10 cellular contexts compared by ENCODE assay signal in genomic region chr1:222582099-222582774, GRCh38. TPM values are rescaled to one million over a fixed set of nuclear protein-coding genes. Genes with fewer than 3 reads are reported as not detected.
DNase-seq lines count a peak whose midpoint lies in the region; ATAC-seq and TF ChIP-seq lines count a peak whose summit lies in the region.
"Had no signal": no experiment of that assay in that cellular context is flagged by ENCODE, and none has a peak within 500 bp of the region (broad histone marks: within the 10 kb centered on the region; RNA-seq: fewer than 3 reads in every experiment).

No MANE protein-coding gene starts in this region.

- H3K27me3 Mint-ChIP-seq in MCF 10A (ENCODE audit: insufficient read depth, unreplicated experiment): no peaks in the 10 kb centered on the region
- no peaks in the 10 kb centered on the region for H3K27me3 Mint-ChIP-seq in type B pancreatic cell

- intact Hi-C loops in MCF 10A (cut with micrococcal nuclease): no loop called here
- intact Hi-C loops in breast epithelium (cut with DNase I; ENCODE audit: low total_unique reads): no loop called here
- intact Hi-C loops in ascending aorta (cut with DNase I): no loop called here

- no peaks in the 10 kb centered on the region for H3K4me1 ChIP-seq in breast epithelium
- peaks cover 0 to 7% of the 10 kb centered on the region in 2 donors for H3K4me1 ChIP-seq in ascending aorta

- no peaks in the 10 kb centered on the region for H3K9me3 ChIP-seq in breast epithelium
- no peaks in the 10 kb centered on the region for H3K9me3 ChIP-seq in ascending aorta

- H3K36me3 ChIP-seq in breast epithelium (no peaks in the 10 kb centered on the region), ascending aorta (peaks cover 0 to 32% of the 10 kb centered on the region in 2 donors)

- H3K4me3 Mint-ChIP-seq in MCF 10A (ENCODE audit: unreplicated experiment) (no peak overlapping the region), type B pancreatic cell (peak overlapping the region; percentile 68)
- H3K4me3 Mint-ChIP-seq: activated T-cell treated with anti-CD3 and anti-CD28 coated beads, Interleukin-2, amount 50 U/mL, for 72 hours had no signal

- ATAC-seq in HG02981 (IDR thresholded peaks at IDR 0.05; ENCODE audit: unreplicated experiment): peak; percentile 73
- ATAC-seq: activated T-cell treated with anti-CD3 and anti-CD28 coated beads, Interleukin-2, amount 50 U/mL, for 72 hours had no signal

- DNase-seq in MCF 10A (ENCODE audit: unreplicated experiment): peak; percentile 47
- no peak for DNase-seq in breast epithelium (ENCODE audit: low spot score in 2 of 2)
- no peak for DNase-seq in type B pancreatic cell (ENCODE audit: extremely low spot score, unreplicated experiment)
- no peak for DNase-seq in iPS-NIHi11 (ENCODE audit: low spot score)
- DNase-seq in HK-2 (ENCODE audit: unreplicated experiment): no peak
- no peak for DNase-seq in ascending aorta (ENCODE audit: low spot score in 2 of 2)
- DNase-seq: activated T-cell treated with anti-CD3 and anti-CD28 coated beads, Interleukin-2, amount 50 U/mL, for 72 hours; DND-41 had no signal

- POLR2A ChIA-PET in MCF 10A (lab: Yijun Ruan, JAX): interaction anchor here (1.0 to 3.6 kb wide), 6 partner anchors 7 to 62 kb away, joined by 3 to 30 read pairs (median 6); partner anchors contain the start of gene TAF1A

- H3K27me3 ChIP-seq in breast epithelium (no peaks in the 10 kb centered on the region), ascending aorta (no peaks in the 10 kb centered on the region)

- peaks cover 41% of the 10 kb centered on the region for H3K4me1 Mint-ChIP-seq in MCF 10A (ENCODE audit: insufficient read depth, unreplicated experiment)
- H3K4me1 Mint-ChIP-seq in type B pancreatic cell (ENCODE audit: unreplicated experiment): peaks cover 9% of the 10 kb centered on the region

- peaks cover 84% of the 10 kb centered on the region for H3K36me3 Mint-ChIP-seq in MCF 10A (ENCODE audit: insufficient read depth, unreplicated experiment)
- H3K36me3 Mint-ChIP-seq in type B pancreatic cell: peaks cover 40% of the 10 kb centered on the region

- H3K4me3 ChIP-seq in breast epithelium (no peak overlapping the region), ascending aorta (no peak overlapping the region)

- TSS peak; percentile 57 for BruUV-seq in MCF 10A (replicated peaks; lab: Mats Ljungman, UMichigan)

- no peak for TF ChIP-seq POLR2A in breast epithelium (IDR thresholded peaks at IDR 0.05)

- CTCF ChIA-PET in MCF 10A (lab: Yijun Ruan, JAX): interaction anchor here (0.7 to 2.4 kb wide), 3 partner anchors 24 to 530 kb away, joined by 3 to 12 read pairs (median 4); no protein-coding TSS in a partner anchor

- H3K27ac Mint-ChIP-seq in MCF 10A (ENCODE audit: low read depth, unreplicated experiment) (peak overlapping the region; percentile 82), type B pancreatic cell (peak overlapping the region; percentile 97)

- H3K9me3 Mint-ChIP-seq in MCF 10A (ENCODE audit: unreplicated experiment): peaks cover 8% of the 10 kb centered on the region
- H3K9me3 Mint-ChIP-seq in type B pancreatic cell: no peaks in the 10 kb centered on the region
- H3K9me3 Mint-ChIP-seq: activated T-cell treated with anti-CD3 and anti-CD28 coated beads, Interleukin-2, amount 50 U/mL, for 72 hours had no signal

- H3K27ac ChIP-seq in breast epithelium: no peak overlapping the region
- H3K27ac ChIP-seq in VCaP: 0 out of 2 replicates have a peak overlapping the region, but pooled peaks have one; percentile 13
- H3K27ac ChIP-seq in ascending aorta: no peak overlapping the region

- no peak for TF ChIP-seq CTCF in MCF 10A (IDR thresholded peaks at IDR 0.05; ENCODE audit: unreplicated experiment)
- no peak for TF ChIP-seq CTCF in breast epithelium (IDR thresholded peaks at IDR 0.05)
- TF ChIP-seq CTCF in VCaP (conservative IDR thresholded peaks at IDR 0.05): no peak
- TF ChIP-seq CTCF in type B pancreatic cell (conservative IDR thresholded peaks at IDR 0.05): no peak
- no peak for TF ChIP-seq CTCF in ascending aorta (IDR thresholded peaks at IDR 0.05)

RNA-seq across cellular contexts. Expression of gene TAF1A, which starts 7.5 kb away (rescaled TPM):
- total RNA-seq in MCF 10A (2022): 38.2 and 39.3 TPM in 2 replicates
- 10 to 100 TPM in 1 of 3 donors, 1 to 10 TPM in 2; 3.2 to 10.7 (median 6.9) TPM for total RNA-seq in breast epithelium
- total RNA-seq in type B pancreatic cell (ENCODE audit: low replicate concordance): 9.9 and 16.7 TPM in 2 replicates
- 8.8 TPM for total RNA-seq in ascending aorta

RNA-seq across cellular contexts. Expression of gene HHIPL2, which starts 34.3 kb away (rescaled TPM):
- total RNA-seq in MCF 10A (2022) (1.1 and 1.7 TPM in 2 replicates), breast epithelium (under 1 TPM in 2 of 3 donors, not detected in 1; 0.59 to 0.98 TPM), type B pancreatic cell (ENCODE audit: low replicate concordance) (0.14 and 2.4 TPM in 2 replicates), ascending aorta (not detected)

RNA-seq across cellular contexts. Expression of gene MIA3, which starts 35.7 kb away (rescaled TPM):
- total RNA-seq in MCF 10A (2022) (166 and 203 TPM in 2 replicates), breast epithelium (100 to 1,000 TPM in 1 of 3 donors, 10 to 100 TPM in 2; 54.4 to 101 (median 55.7) TPM), type B pancreatic cell (ENCODE audit: low replicate concordance) (55.2 and 78.6 TPM in 2 replicates), ascending aorta (22.8 TPM)
